ENCODE assay signal across 30 cellular contexts in the genomic region with DNA sequence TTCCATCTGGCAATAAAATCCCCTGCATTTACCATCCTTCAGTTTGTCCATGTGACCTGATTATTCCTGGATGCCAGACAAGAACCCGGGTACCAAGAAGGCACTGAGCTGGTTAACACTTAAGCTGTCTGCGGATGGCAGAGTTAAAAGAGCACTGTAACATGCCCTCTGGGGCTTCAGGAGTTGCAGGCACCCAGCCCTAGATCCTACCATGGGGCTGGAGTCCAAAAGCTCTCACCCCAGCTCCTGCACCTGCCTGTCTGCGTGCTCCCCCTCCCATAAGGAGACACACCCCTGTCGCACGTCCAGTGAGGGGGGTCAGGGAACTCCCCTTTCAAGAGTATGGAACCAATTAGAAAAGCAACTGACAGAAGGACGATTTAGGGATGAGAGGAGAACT.
"Had no signal": no experiment of that assay in that cellular context is flagged by ENCODE, and none has a peak within 500 bp of the region (broad histone marks: within the 10 kb centered on the region; RNA-seq: fewer than 3 reads in every experiment).

No MANE protein-coding gene starts in this region.

- H3K4me1 ChIP-seq: adrenal gland, body of pancreas, breast epithelium had no signal

- H3K27me3 Mint-ChIP-seq: activated T-helper 17 cell treated with anti-CD3 and anti-CD28 coated beads, Interleukin-2, amount 50 U/mL, for 72 hours had no signal

- H3K27ac Mint-ChIP-seq: activated CD4-positive, alpha-beta memory T cell treated with anti-CD3 and anti-CD28 coated beads, Interleukin-2, amount 10 ng/mL, durations not matched to agents 7 days and 5 days; activated naive CD4-positive, alpha-beta T cell treated with anti-CD3 and anti-CD28 coated beads, Interleukin-2, amount 50 U/mL, for 72 hours; activated T-cell treated with anti-CD3 and anti-CD28 coated beads, Interleukin-2, amount 50 U/mL, for 72 hours; activated T-helper 17 cell treated with anti-CD3 and anti-CD28 coated beads, Interleukin-2, amount 50 U/mL, for 72 hours had no signal

- H3K27ac ChIP-seq: adrenal gland, body of pancreas, breast epithelium, coronary artery, KMS-11, PC-9, WERI-Rb-1 had no signal

- H3K4me3 ChIP-seq: adrenal gland, body of pancreas, breast epithelium, coronary artery, PC-9 had no signal

- DNase-seq: activated CD4-positive, alpha-beta memory T cell treated with anti-CD3 and anti-CD28 coated beads, Interleukin-2, amount 10 ng/mL, durations not matched to agents 7 days and 5 days; activated CD4-positive, alpha-beta T cell treated with anti-CD3 and anti-CD28 coated beads for 1 hour; activated CD4-positive, alpha-beta T cell treated with anti-CD3 and anti-CD28 coated beads for 48 hours; activated CD4-positive, CD25-positive, alpha-beta regulatory T cell; activated effector memory CD4-positive, alpha-beta T cell treated with anti-CD3 and anti-CD28 coated beads, Interleukin-2, amount 50 U/mL, for 16 hours; activated naive CD4-positive, alpha-beta T cell treated with Interleukin-2 at 50 U/mL for 16 hours; activated T-cell treated with anti-CD3 and anti-CD28 coated beads, Interleukin-2, amount 50 U/mL, for 1 hour; activated T-cell treated with anti-CD3 and anti-CD28 coated beads, Interleukin-2, amount 50 U/mL, for 72 hours; adrenal gland; body of pancreas; NCI-H1436; NCI-H1694; NCI-H1930; NCI-H2081 treated with DMSO at 0.1 percent for 48 hours; NCI-H2171 treated with DMSO at 0.1 percent for 48 hours; NCI-H226; NCI-H446 treated with DMSO at 0.1 percent for 48 hours; NCI-H526; PC-9; Right ventricle myocardium superior; SW 1271; T-helper 1 cell; T-helper 2 cell; T-helper 9 cell; WERI-Rb-1 had no signal

- H3K4me3 Mint-ChIP-seq: activated CD4-positive, alpha-beta memory T cell treated with anti-CD3 and anti-CD28 coated beads, Interleukin-2, amount 10 ng/mL, durations not matched to agents 7 days and 5 days; activated T-cell treated with anti-CD3 and anti-CD28 coated beads, Interleukin-2, amount 50 U/mL, for 72 hours; activated T-helper 17 cell treated with anti-CD3 and anti-CD28 coated beads, Interleukin-2, amount 50 U/mL, for 72 hours had no signal

- H3K36me3 Mint-ChIP-seq: activated naive CD4-positive, alpha-beta T cell treated with anti-CD3 and anti-CD28 coated beads, Interleukin-2, amount 50 U/mL, for 72 hours had no signal

- H3K27me3 ChIP-seq: adrenal gland, body of pancreas, breast epithelium had no signal

- H3K4me1 Mint-ChIP-seq: activated CD4-positive, alpha-beta memory T cell treated with anti-CD3 and anti-CD28 coated beads, Interleukin-2, amount 10 ng/mL, durations not matched to agents 7 days and 5 days; activated T-helper 17 cell treated with anti-CD3 and anti-CD28 coated beads, Interleukin-2, amount 50 U/mL, for 72 hours had no signal

- H3K9me3 Mint-ChIP-seq: activated CD4-positive, alpha-beta memory T cell treated with anti-CD3 and anti-CD28 coated beads, Interleukin-2, amount 10 ng/mL, durations not matched to agents 7 days and 5 days; activated naive CD4-positive, alpha-beta T cell treated with anti-CD3 and anti-CD28 coated beads, Interleukin-2, amount 50 U/mL, for 72 hours; activated T-cell treated with anti-CD3 and anti-CD28 coated beads, Interleukin-2, amount 50 U/mL, for 72 hours; activated T-helper 17 cell treated with anti-CD3 and anti-CD28 coated beads, Interleukin-2, amount 50 U/mL, for 72 hours had no signal

- H3K36me3 ChIP-seq: adrenal gland, breast epithelium, WERI-Rb-1 had no signal

- ATAC-seq: activated naive CD4-positive, alpha-beta T cell treated with anti-CD3 and anti-CD28 coated beads, Interleukin-2, amount 50 U/mL, for 72 hours; activated T-cell treated with anti-CD3 and anti-CD28 coated beads, Interleukin-2, amount 50 U/mL, for 72 hours; activated T-helper 17 cell treated with anti-CD3 and anti-CD28 coated beads, Interleukin-2, amount 50 U/mL, for 72 hours; body of pancreas had no signal

- H3K9me3 ChIP-seq: adrenal gland, body of pancreas, breast epithelium had no signal
